Comparison of ENCODE assay signal across 10 cellular contexts in genomic region chr14:33184587-33184986, GRCh38.
DNase-seq lines count a peak whose midpoint lies in the region; ATAC-seq and TF ChIP-seq lines count a peak whose summit lies in the region.
"Had no signal": no experiment of that assay in that cellular context is flagged by ENCODE, and none has a peak within 500 bp of the region (broad histone marks: within the 10 kb centered on the region; RNA-seq: fewer than 3 reads in every experiment).

No MANE protein-coding gene starts in this region.

- H4K91ac ChIP-seq in mesenchymal stem cell (ENCODE audit: low read length): no peak overlapping the region

- H3K79me1 ChIP-seq in mesenchymal stem cell (replicated peaks; ENCODE audit: low read length, poor library complexity, severe bottlenecking): no peaks in the 10 kb centered on the region

- peaks cover 0 to 11% of the 10 kb centered on the region in 2 experiments for H3K27me3 ChIP-seq in mesenchymal stem cell (ENCODE audit: control insufficient read depth in 1 of 2, insufficient read depth in 1 of 2, low read length in 2 of 2)
- no peaks in the 10 kb centered on the region for H3K27me3 ChIP-seq in CD4-positive, alpha-beta memory T cell (ENCODE audit: insufficient read depth, low read length)

- H3K18ac ChIP-seq in mesenchymal stem cell (ENCODE audit: low read depth in 1 of 2, low read length in 2 of 2): no peak overlapping the region

- POLR2A ChIA-PET in CD4-positive, alpha-beta memory T cell (lab: Charles Lee; ENCODE audit: partially characterized antibody): no interaction called here

- no peaks in the 10 kb centered on the region for H3K36me3 Mint-ChIP-seq in CD4-positive, alpha-beta memory T cell

- H4K8ac ChIP-seq in mesenchymal stem cell (ENCODE audit: low read length): no peak overlapping the region

- no peak overlapping the region for H2BK15ac ChIP-seq in mesenchymal stem cell (ENCODE audit: low read depth, poor library complexity, severe bottlenecking)

- CTCF ChIA-PET in CD4-positive, alpha-beta memory T cell (lab: Charles Lee; ENCODE audit: partially characterized antibody): no interaction called here

- H3K9me3 ChIP-seq in mesenchymal stem cell (ENCODE audit: control insufficient read depth, low read length): no peaks in the 10 kb centered on the region
- no peaks in the 10 kb centered on the region for H3K9me3 ChIP-seq in CD4-positive, alpha-beta memory T cell (ENCODE audit: control insufficient read depth in 1 of 2, low read length in 2 of 2)
- H3K9me3 ChIP-seq: left ventricle myocardium inferior had no signal

- no peak overlapping the region for H3K4me3 Mint-ChIP-seq in CD4-positive, alpha-beta memory T cell
- H3K4me3 Mint-ChIP-seq: activated naive CD4-positive, alpha-beta T cell treated with anti-CD3 and anti-CD28 coated beads for 36 hours had no signal

- intact Hi-C loops in CD4-positive, alpha-beta memory T cell (cut with micrococcal nuclease): no loop called here

- no peaks in the 10 kb centered on the region for H3K36me3 ChIP-seq in mesenchymal stem cell (ENCODE audit: control insufficient read depth in 1 of 2, insufficient read depth in 2 of 2, low read depth in 1 of 2, low read length in 2 of 2)
- no peaks in the 10 kb centered on the region for H3K36me3 ChIP-seq in CD4-positive, alpha-beta memory T cell (ENCODE audit: insufficient read depth, low read length)
- H3K36me3 ChIP-seq: left ventricle myocardium inferior had no signal

- H2BK120ac ChIP-seq in mesenchymal stem cell (ENCODE audit: low read depth, low read length): no peak overlapping the region

- no peak overlapping the region for H3K14ac ChIP-seq in mesenchymal stem cell (ENCODE audit: low read length in 2 of 2)

- H2BK12ac ChIP-seq in mesenchymal stem cell (ENCODE audit: low read length in 2 of 2): no peak overlapping the region

- H3K4me3 ChIP-seq in cardiac fibroblast (replicated peaks in 1 of 2; ENCODE audit: low read depth in 2 of 2, low read length in 2 of 2): no peak overlapping the region
- H3K4me3 ChIP-seq in mesenchymal stem cell (ENCODE audit: insufficient read depth in 1 of 2, low read depth in 1 of 2, low read length in 2 of 2): no peak overlapping the region
- H3K4me3 ChIP-seq in CD4-positive, alpha-beta memory T cell (ENCODE audit: low read length in 2 of 2): no peak overlapping the region
- H3K4me3 ChIP-seq: left ventricle myocardium inferior had no signal

- H3K4ac ChIP-seq in mesenchymal stem cell (ENCODE audit: low read depth in 1 of 2, low read length in 2 of 2): no peak overlapping the region

- H3K27me3 Mint-ChIP-seq in CD4-positive, alpha-beta memory T cell: no peaks in the 10 kb centered on the region

- no peak for TF ChIP-seq CTCF in cardiac fibroblast (IDR thresholded peaks at IDR 0.05; ENCODE audit: low read depth, low read length)

- no peak overlapping the region for H2AK5ac ChIP-seq in mesenchymal stem cell (ENCODE audit: low read length, severe bottlenecking)

- no peak overlapping the region for H3K23ac ChIP-seq in mesenchymal stem cell (ENCODE audit: low read length in 2 of 2)

- H3K4me2 ChIP-seq in mesenchymal stem cell (ENCODE audit: low read length, poor library complexity, severe bottlenecking): no peak overlapping the region

- no peak overlapping the region for H3K27ac Mint-ChIP-seq in CD4-positive, alpha-beta memory T cell
- H3K27ac Mint-ChIP-seq: activated naive CD4-positive, alpha-beta T cell treated with anti-CD3 and anti-CD28 coated beads for 36 hours had no signal

- H2BK5ac ChIP-seq in mesenchymal stem cell (ENCODE audit: low read depth, low read length, poor library complexity, severe bottlenecking): no peak overlapping the region

- H3K4me1 Mint-ChIP-seq in CD4-positive, alpha-beta memory T cell: no peaks in the 10 kb centered on the region

- ATAC-seq in GM21423 (IDR thresholded peaks at IDR 0.05; ENCODE audit: unreplicated experiment) (no peak), GM18907 (IDR thresholded peaks at IDR 0.05; ENCODE audit: unreplicated experiment) (no peak)

- peaks cover 0 to 3% (median 0%) of the 10 kb centered on the region in 8 donors for H3K9me3 Mint-ChIP-seq in CD4-positive, alpha-beta memory T cell
- H3K9me3 Mint-ChIP-seq: activated naive CD4-positive, alpha-beta T cell treated with anti-CD3 and anti-CD28 coated beads for 36 hours had no signal

- H3K9ac ChIP-seq in mesenchymal stem cell (ENCODE audit: low read length): no peak overlapping the region

- H3K27ac ChIP-seq in mesenchymal stem cell (ENCODE audit: low read length, poor library complexity, severe bottlenecking): no peak overlapping the region
- H3K27ac ChIP-seq in CD4-positive, alpha-beta memory T cell (ENCODE audit: low read depth, low read length): no peak overlapping the region
- H3K27ac ChIP-seq: left ventricle myocardium inferior had no signal

- WGBS in mesenchymal stem cell: 90% methylated on average over 1 of the region's 2 CpGs

- no peaks in the 10 kb centered on the region for H3K4me1 ChIP-seq in mesenchymal stem cell (ENCODE audit: control insufficient read depth, insufficient read depth, low read depth, low read length)
- no peaks in the 10 kb centered on the region for H3K4me1 ChIP-seq in CD4-positive, alpha-beta memory T cell (ENCODE audit: insufficient read depth, low read length)
- H3K4me1 ChIP-seq: left ventricle myocardium inferior had no signal

- H2AFZ ChIP-seq in mesenchymal stem cell (ENCODE audit: low read depth, low read length): no peak overlapping the region

- DNase-seq in ELR (ENCODE audit: low read depth) (peak; percentile 4), NCI-H2029 treated with DMSO at 0.1 percent for 48 hours (lab: John Stamatoyannopoulos, UW) (peak; percentile 73), cardiac fibroblast (ENCODE audit: low read depth in 2 of 2) (peak; percentile 31 to 38), mesenchymal stem cell (peak; percentile 19)
- DNase-seq in CD4-positive, alpha-beta memory T cell: no peak
- DNase-seq: activated naive CD4-positive, alpha-beta T cell treated with anti-CD3 and anti-CD28 coated beads for 36 hours; IMR-90; left ventricle myocardium inferior had no signal

Comparison
In these comparisons a context has a peak if more than half of its experiments do, and no peak if none do; other contexts are left out.
1. DNase-seq: peak in ELR (single experiment), NCI-H2029 treated with DMSO at 0.1 percent for 48 hours (single experiment), cardiac fibroblast (2 of 2) and mesenchymal stem cell (single experiment); none in CD4-positive, alpha-beta memory T cell (0 of 5).